ENCODE assay signal across 15 cellular contexts in genomic region chr17:6508519-6509294, GRCh38. TPM values are rescaled to one million over a fixed set of nuclear protein-coding genes. Genes with fewer than 3 reads are reported as not detected.
DNase-seq lines count a peak whose midpoint lies in the region; TF ChIP-seq lines count a peak whose summit lies in the region.
"Had no signal": no experiment of that assay in that cellular context is flagged by ENCODE, and none has a peak within 500 bp of the region (broad histone marks: within the 10 kb centered on the region; RNA-seq: fewer than 3 reads in every experiment).

No MANE protein-coding gene starts in this region.

- H3K9me3 ChIP-seq in esophagus (ENCODE audit: control insufficient read depth in 2 of 2, insufficient read depth in 1 of 2, low read depth in 1 of 2, low read length in 1 of 2) (peaks cover 0 to 3% of the 10 kb centered on the region in 2 donors), osteoblast (ENCODE audit: low read depth, low read length) (no peaks in the 10 kb centered on the region)

- 56 to 63% methylated on average over 17 of the region's 17 CpGs for WGBS in esophagus, 2 donors

- TF ChIP-seq CTCF in Calu3 (IDR thresholded peaks at IDR 0.05; ENCODE audit: unreplicated experiment): no peak
- TF ChIP-seq CTCF in osteoblast (IDR thresholded peaks at IDR 0.05; ENCODE audit: extremely low read depth, low read depth, low read length): no peak

- CTCF ChIA-PET in Calu3 (lab: Charles Lee): no interaction called here

- H3K4me2 ChIP-seq in osteoblast (ENCODE audit: insufficient read depth, low read length): peak overlapping the region; percentile 63

- no peak overlapping the region for H3K27ac Mint-ChIP-seq in Calu3 (ENCODE audit: unreplicated experiment)
- H3K27ac Mint-ChIP-seq: activated CD8-positive, alpha-beta T cell treated with anti-CD3 and anti-CD28 coated beads, Interleukin-2, amount 10 ng/mL, durations not matched to agents 7 days and 5 days; activated T-helper 2 cell treated with anti-CD3 and anti-CD28 coated beads, Interferon-gamma antibody, Interleukin-2, Interleukin-4, amounts not matched to agents 10 μg/mL and 5 μg/mL and 100 μg/mL, durations not matched to agents 14 hours and 24 hours and 36 hours; stimulated activated naive B cell treated with anti-CD40 and anti-IgM and Interleukin-4, amounts not matched to agents 10 μg/mL and 1 μg/mL and 100 μg/mL, for 72 hours had no signal

- no peak overlapping the region for H3K4me3 Mint-ChIP-seq in Calu3 (ENCODE audit: low read depth, unreplicated experiment)
- H3K4me3 Mint-ChIP-seq: activated CD8-positive, alpha-beta T cell treated with anti-CD3 and anti-CD28 coated beads, Interleukin-2, amount 10 ng/mL, durations not matched to agents 7 days and 5 days; stimulated activated naive B cell treated with anti-CD40 and anti-IgM and Interleukin-4, amounts not matched to agents 10 μg/mL and 1 μg/mL and 100 μg/mL, for 72 hours had no signal

- H3K27me3 Mint-ChIP-seq in Calu3 (ENCODE audit: unreplicated experiment): no peaks in the 10 kb centered on the region

- BruUV-seq in Calu3 (replicated peaks; lab: Mats Ljungman, UMichigan): TSS peak; percentile 38

- in situ Hi-C loops in KBM-7 (cut with MboI; ENCODE audit: low pct_unique_long_range_greater_than_20kb, low sequenced_read_pairs): no loop called here

- peaks cover 7% of the 10 kb centered on the region for H3K36me3 Mint-ChIP-seq in Calu3 (ENCODE audit: insufficient read depth, unreplicated experiment)
- H3K36me3 Mint-ChIP-seq: stimulated activated naive B cell treated with anti-CD40 and anti-IgM and Interleukin-4, amounts not matched to agents 10 μg/mL and 1 μg/mL and 100 μg/mL, for 72 hours had no signal

- H3K27ac ChIP-seq in esophagus (ENCODE audit: low read depth in 2 of 2, low read length in 1 of 2): peak overlapping the region; percentile 39 to 98
- H3K27ac ChIP-seq in osteoblast (ENCODE audit: low read depth, low read length): peak overlapping the region; percentile 92

- no peaks in the 10 kb centered on the region for H4K20me1 ChIP-seq in osteoblast (ENCODE audit: insufficient read depth, low read length)

- H3K4me3 ChIP-seq in esophagus (ENCODE audit: low read depth in 1 of 2, low read length in 2 of 2) (no peak overlapping the region), osteoblast (ENCODE audit: insufficient read depth, low read length) (peak overlapping the region; percentile 10)
- H3K4me3 ChIP-seq: K562 had no signal

- H3K9me3 Mint-ChIP-seq in Calu3 (ENCODE audit: low read depth, unreplicated experiment): no peaks in the 10 kb centered on the region
- H3K9me3 Mint-ChIP-seq: activated T-helper 2 cell treated with anti-CD3 and anti-CD28 coated beads, Interferon-gamma antibody, Interleukin-2, Interleukin-4, amounts not matched to agents 10 μg/mL and 5 μg/mL and 100 μg/mL, durations not matched to agents 14 hours and 24 hours and 36 hours; stimulated activated naive B cell treated with anti-CD40 and anti-IgM and Interleukin-4, amounts not matched to agents 10 μg/mL and 1 μg/mL and 100 μg/mL, for 72 hours had no signal

- intact Hi-C loops in Calu3 (cut with micrococcal nuclease; ENCODE audit: unreplicated experiment): loop anchor here (5.0 kb wide), 1 partner anchor 44 kb away; no protein-coding TSS in a partner anchor

- H3K4me1 Mint-ChIP-seq in Calu3 (ENCODE audit: low read depth, unreplicated experiment): peaks cover 39% of the 10 kb centered on the region
- H3K4me1 Mint-ChIP-seq: stimulated activated naive B cell treated with anti-CD40 and anti-IgM and Interleukin-4, amounts not matched to agents 10 μg/mL and 1 μg/mL and 100 μg/mL, for 72 hours had no signal

- no peak for DNase-seq in Calu3
- peak; percentile 45 to 78 for DNase-seq in NCI-H446 (lab: John Stamatoyannopoulos, UW)
- no peak for DNase-seq in osteoblast (ENCODE audit: insufficient read length, low spot score, missing footprints)
- DNase-seq in NCI-H1092 treated with DMSO at 0.1 percent for 48 hours (lab: John Stamatoyannopoulos, UW): no peak
- no peak for DNase-seq in NCI-H2196 (lab: John Stamatoyannopoulos, UW; ENCODE audit: unreplicated experiment)
- DNase-seq in kidney glomerular epithelial cell (lab: John Stamatoyannopoulos, UW): no peak
- no peak for DNase-seq in KBM-7
- DNase-seq: activated CD8-positive, alpha-beta T cell treated with anti-CD3 and anti-CD28 coated beads, Interleukin-2, amount 10 ng/mL, durations not matched to agents 7 days and 5 days; NCI-H1092; NCI-H510A; occipital lobe; stimulated activated naive B cell treated with anti-CD40 and anti-IgM and Interleukin-4, amounts not matched to agents 10 μg/mL and 1 μg/mL and 100 μg/mL, for 72 hours had no signal

- H2AFZ ChIP-seq in osteoblast (ENCODE audit: low read length): peak overlapping the region; percentile 76

- H3K27me3 ChIP-seq in esophagus (ENCODE audit: control insufficient read depth in 1 of 2, insufficient read depth in 2 of 2, low read length in 2 of 2) (no peaks in the 10 kb centered on the region), osteoblast (ENCODE audit: insufficient read depth, low read length) (no peaks in the 10 kb centered on the region)

- no peaks in the 10 kb centered on the region for H3K79me2 ChIP-seq in osteoblast (ENCODE audit: insufficient read depth, low read length)

- peaks cover 11 to 14% of the 10 kb centered on the region in 2 donors for H3K4me1 ChIP-seq in esophagus (ENCODE audit: control insufficient read depth in 2 of 2, insufficient read depth in 2 of 2, low read length in 1 of 2)
- peaks cover 53% of the 10 kb centered on the region for H3K4me1 ChIP-seq in osteoblast (ENCODE audit: insufficient read depth, low read length)

- H3K36me3 ChIP-seq in esophagus (ENCODE audit: control insufficient read depth in 2 of 2, insufficient read depth in 2 of 2, low read length in 1 of 2) (peaks cover 0 to 7% of the 10 kb centered on the region in 2 donors), osteoblast (ENCODE audit: insufficient read depth, low read length) (no peaks in the 10 kb centered on the region)

RNA-seq across cellular contexts. Expression of gene PITPNM3, which starts 47.6 kb away (rescaled TPM):
- 10.3 and 10.7 TPM in 2 replicates for total RNA-seq in Calu3 (2022)
- 10 to 100 TPM in 1 of 2 donors, 1 to 10 TPM in 1; 9.5 to 14.4 TPM for polyA plus RNA-seq in esophagus
- total RNA-seq in osteoblast: 1.8 TPM in 2 replicates

Comparison
In these comparisons a context has a peak if more than half of its experiments do, and no peak if none do; other contexts are left out.
1. DNase-seq: peak in NCI-H446 (2 of 2); none in Calu3 (single experiment), osteoblast (single experiment), NCI-H1092 treated with DMSO at 0.1 percent for 48 hours (single experiment), NCI-H2196 (single experiment), kidney glomerular epithelial cell (single experiment) and KBM-7 (single experiment).